In the genomic region with DNA sequence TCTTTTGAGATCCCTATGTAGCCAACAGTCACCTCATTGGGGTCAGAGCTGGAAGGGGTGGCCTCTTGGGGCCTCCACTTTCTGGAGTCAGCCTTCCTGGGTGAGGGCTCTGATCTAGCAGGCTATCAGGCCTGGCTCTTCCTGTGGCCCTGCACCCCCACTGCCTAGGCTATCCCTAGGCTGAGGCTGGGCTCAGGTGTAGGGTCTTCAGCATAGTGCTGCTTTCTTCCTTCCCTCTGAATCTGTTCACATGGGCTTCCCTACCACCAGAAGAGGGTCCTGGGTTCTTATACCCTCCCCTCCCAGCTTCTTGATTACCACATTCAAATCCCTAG, we compare ENCODE assay signal across 2 cellular contexts.
A peak's percentile ranks its signal among the peaks of the same experiment; 100 is the strongest.
TF ChIP-seq lines count a peak whose summit lies in the region.

No MANE protein-coding gene starts in this region.

TF ChIP-seq in GM12878, 131 proteins besides CTCF, POLR2A, EP300 and RAD21:
- TF ChIP-seq MXI1 (IDR thresholded peaks at IDR 0.05; ENCODE audit: low read depth, low read length) (no peak), POLR2AphosphoS5 (IDR thresholded peaks at IDR 0.05; ENCODE audit: low read length) (peak; percentile 21; the same call in 1 of the 2 replicates), EED (IDR thresholded peaks at IDR 0.05; ENCODE audit: low read depth) (peak; percentile 23; the same call in 1 of the 2 replicates), WRNIP1 (IDR thresholded peaks at IDR 0.05; ENCODE audit: borderline replicate concordance, low read depth, low read length) (0 out of 2 replicates have a peak, but pooled peaks have one; percentile 3), RAD51 (IDR thresholded peaks at IDR 0.05) (no peak), KLF5 (IDR thresholded peaks at IDR 0.05; ENCODE audit: partially characterized antibody) (no peak)
- TF ChIP-seq, protein P1, sequence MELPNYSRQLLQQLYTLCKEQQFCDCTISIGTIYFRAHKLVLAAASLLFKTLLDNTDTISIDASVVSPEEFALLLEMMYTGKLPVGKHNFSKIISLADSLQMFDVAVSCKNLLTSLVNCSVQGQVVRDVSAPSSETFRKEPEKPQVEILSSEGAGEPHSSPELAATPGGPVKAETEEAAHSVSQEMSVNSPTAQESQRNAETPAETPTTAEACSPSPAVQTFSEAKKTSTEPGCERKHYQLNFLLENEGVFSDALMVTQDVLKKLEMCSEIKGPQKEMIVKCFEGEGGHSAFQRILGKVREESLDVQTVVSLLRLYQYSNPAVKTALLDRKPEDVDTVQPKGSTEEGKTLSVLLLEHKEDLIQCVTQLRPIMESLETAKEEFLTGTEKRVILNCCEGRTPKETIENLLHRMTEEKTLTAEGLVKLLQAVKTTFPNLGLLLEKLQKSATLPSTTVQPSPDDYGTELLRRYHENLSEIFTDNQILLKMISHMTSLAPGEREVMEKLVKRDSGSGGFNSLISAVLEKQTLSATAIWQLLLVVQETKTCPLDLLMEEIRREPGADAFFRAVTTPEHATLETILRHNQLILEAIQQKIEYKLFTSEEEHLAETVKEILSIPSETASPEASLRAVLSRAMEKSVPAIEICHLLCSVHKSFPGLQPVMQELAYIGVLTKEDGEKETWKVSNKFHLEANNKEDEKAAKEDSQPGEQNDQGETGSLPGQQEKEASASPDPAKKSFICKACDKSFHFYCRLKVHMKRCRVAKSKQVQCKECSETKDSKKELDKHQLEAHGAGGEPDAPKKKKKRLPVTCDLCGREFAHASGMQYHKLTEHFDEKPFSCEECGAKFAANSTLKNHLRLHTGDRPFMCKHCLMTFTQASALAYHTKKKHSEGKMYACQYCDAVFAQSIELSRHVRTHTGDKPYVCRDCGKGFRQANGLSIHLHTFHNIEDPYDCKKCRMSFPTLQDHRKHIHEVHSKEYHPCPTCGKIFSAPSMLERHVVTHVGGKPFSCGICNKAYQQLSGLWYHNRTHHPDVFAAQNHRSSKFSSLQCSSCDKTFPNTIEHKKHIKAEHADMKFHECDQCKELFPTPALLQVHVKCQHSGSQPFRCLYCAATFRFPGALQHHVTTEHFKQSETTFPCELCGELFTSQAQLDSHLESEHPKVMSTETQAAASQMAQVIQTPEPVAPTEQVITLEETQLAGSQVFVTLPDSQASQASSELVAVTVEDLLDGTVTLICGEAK (IDR thresholded peaks at IDR 0.05; ENCODE audit: borderline replicate concordance) = 0 out of 2 replicates have a peak, but pooled peaks have one; percentile 17

TF ChIP-seq in SK-N-SH, 30 proteins besides CTCF, POLR2A, EP300 and RAD21:
- no peak for TF ChIP-seq RXRA (IDR thresholded peaks at IDR 0.05; ENCODE audit: borderline replicate concordance, low read depth)
- TF ChIP-seq SIN3A (IDR thresholded peaks at IDR 0.05; ENCODE audit: borderline replicate concordance, low read depth, low read length) = no peak
- no peak for TF ChIP-seq TEAD4 (IDR thresholded peaks at IDR 0.05; ENCODE audit: borderline replicate concordance, insufficient read depth)
- TF ChIP-seq RCOR1 (IDR thresholded peaks at IDR 0.05; ENCODE audit: low read length) = no peak
- TF ChIP-seq, protein P2, sequence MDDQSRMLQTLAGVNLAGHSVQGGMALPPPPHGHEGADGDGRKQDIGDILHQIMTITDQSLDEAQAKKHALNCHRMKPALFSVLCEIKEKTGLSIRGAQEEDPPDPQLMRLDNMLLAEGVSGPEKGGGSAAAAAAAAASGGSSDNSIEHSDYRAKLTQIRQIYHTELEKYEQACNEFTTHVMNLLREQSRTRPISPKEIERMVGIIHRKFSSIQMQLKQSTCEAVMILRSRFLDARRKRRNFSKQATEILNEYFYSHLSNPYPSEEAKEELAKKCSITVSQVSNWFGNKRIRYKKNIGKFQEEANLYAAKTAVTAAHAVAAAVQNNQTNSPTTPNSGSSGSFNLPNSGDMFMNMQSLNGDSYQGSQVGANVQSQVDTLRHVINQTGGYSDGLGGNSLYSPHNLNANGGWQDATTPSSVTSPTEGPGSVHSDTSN (IDR thresholded peaks at IDR 0.05) = no peak
- TF ChIP-seq POLR2AphosphoS5 (IDR thresholded peaks at IDR 0.05; ENCODE audit: low read depth, low read length) = no peak
- no peak for TF ChIP-seq FOXJ3 (CRISPR knock-in tag; IDR thresholded peaks at IDR 0.05)
- TF ChIP-seq, protein P3, sequence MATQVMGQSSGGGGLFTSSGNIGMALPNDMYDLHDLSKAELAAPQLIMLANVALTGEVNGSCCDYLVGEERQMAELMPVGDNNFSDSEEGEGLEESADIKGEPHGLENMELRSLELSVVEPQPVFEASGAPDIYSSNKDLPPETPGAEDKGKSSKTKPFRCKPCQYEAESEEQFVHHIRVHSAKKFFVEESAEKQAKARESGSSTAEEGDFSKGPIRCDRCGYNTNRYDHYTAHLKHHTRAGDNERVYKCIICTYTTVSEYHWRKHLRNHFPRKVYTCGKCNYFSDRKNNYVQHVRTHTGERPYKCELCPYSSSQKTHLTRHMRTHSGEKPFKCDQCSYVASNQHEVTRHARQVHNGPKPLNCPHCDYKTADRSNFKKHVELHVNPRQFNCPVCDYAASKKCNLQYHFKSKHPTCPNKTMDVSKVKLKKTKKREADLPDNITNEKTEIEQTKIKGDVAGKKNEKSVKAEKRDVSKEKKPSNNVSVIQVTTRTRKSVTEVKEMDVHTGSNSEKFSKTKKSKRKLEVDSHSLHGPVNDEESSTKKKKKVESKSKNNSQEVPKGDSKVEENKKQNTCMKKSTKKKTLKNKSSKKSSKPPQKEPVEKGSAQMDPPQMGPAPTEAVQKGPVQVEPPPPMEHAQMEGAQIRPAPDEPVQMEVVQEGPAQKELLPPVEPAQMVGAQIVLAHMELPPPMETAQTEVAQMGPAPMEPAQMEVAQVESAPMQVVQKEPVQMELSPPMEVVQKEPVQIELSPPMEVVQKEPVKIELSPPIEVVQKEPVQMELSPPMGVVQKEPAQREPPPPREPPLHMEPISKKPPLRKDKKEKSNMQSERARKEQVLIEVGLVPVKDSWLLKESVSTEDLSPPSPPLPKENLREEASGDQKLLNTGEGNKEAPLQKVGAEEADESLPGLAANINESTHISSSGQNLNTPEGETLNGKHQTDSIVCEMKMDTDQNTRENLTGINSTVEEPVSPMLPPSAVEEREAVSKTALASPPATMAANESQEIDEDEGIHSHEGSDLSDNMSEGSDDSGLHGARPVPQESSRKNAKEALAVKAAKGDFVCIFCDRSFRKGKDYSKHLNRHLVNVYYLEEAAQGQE (IDR thresholded peaks at IDR 0.05; ENCODE audit: low read depth, low read length) = no peak
- TF ChIP-seq MEF2A (IDR thresholded peaks at IDR 0.05; ENCODE audit: borderline replicate concordance, low read depth) = no peak
- no peak for TF ChIP-seq NRF1 (IDR thresholded peaks at IDR 0.05; ENCODE audit: low read depth, low read length)
